ENCODE assay signal across 20 cellular contexts in the genomic region with DNA sequence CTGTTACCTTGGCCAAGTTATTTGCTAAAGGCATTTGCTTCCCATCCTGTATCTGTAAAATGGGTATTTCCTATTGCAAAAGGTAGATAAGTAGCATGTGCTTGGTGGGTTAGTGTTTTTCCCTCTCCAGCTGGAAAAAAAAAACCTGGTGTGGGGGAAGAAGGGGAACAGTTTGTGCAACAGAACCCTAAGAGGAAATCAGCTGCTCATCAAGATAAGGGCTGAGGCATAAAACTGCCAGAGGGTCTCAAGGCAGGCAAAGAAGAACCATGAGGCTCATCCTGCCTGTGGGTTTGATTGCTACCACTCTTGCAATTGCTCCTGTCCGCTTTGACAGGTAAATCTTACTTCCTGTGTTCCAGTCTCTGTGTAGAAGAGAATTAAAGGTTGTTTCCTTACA. TPM values are rescaled to one million over a fixed set of nuclear protein-coding genes. Genes with fewer than 3 reads are reported as not detected.
"Had no signal": no experiment of that assay in that cellular context is flagged by ENCODE, and none has a peak within 500 bp of the region (broad histone marks: within the 10 kb centered on the region; RNA-seq: fewer than 3 reads in every experiment).

A gene with protein sequence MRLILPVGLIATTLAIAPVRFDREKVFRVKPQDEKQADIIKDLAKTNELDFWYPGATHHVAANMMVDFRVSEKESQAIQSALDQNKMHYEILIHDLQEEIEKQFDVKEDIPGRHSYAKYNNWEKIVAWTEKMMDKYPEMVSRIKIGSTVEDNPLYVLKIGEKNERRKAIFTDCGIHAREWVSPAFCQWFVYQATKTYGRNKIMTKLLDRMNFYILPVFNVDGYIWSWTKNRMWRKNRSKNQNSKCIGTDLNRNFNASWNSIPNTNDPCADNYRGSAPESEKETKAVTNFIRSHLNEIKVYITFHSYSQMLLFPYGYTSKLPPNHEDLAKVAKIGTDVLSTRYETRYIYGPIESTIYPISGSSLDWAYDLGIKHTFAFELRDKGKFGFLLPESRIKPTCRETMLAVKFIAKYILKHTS (plus strand): TSS at position 258 of the 400 bp plus-strand sequence. CDS start 12 bp downstream, at position 270.

- H3K27me3 ChIP-seq: gastrocnemius medialis, thyroid gland had no signal

- H3K4me3 ChIP-seq: dorsolateral prefrontal cortex, gastrocnemius medialis, heart left ventricle, thyroid gland had no signal

- ATAC-seq: activated CD4-positive, CD25-positive, alpha-beta regulatory T cell treated with anti-CD3 and anti-CD28 coated beads, Interleukin-2, amount 50 U/mL, for 24 hours; activated naive CD8-positive, alpha-beta T cell treated with anti-CD3 and anti-CD28 coated beads, Interleukin-2, amount 50 U/mL, for 24 hours; gastrocnemius medialis; heart left ventricle; left cardiac atrium; stimulated activated memory B cell treated with anti-CD40 and anti-IgM and Interleukin-4, amounts not matched to agents 10 μg/mL and 1 μg/mL and 100 μg/mL, for 72 hours had no signal

- H3K27ac ChIP-seq: dorsolateral prefrontal cortex, gastrocnemius medialis, heart left ventricle, parathyroid adenoma, thyroid gland had no signal

- H3K4me1 ChIP-seq: heart left ventricle, parathyroid adenoma, thyroid gland had no signal

- DNase-seq: activated naive CD4-positive, alpha-beta T cell treated with anti-CD3 and anti-CD28 coated beads for 36 hours; activated naive CD8-positive, alpha-beta T cell treated with anti-CD3 and anti-CD28 coated beads, Interleukin-2, amount 50 U/mL, for 24 hours; activated T-cell treated with anti-CD3 and anti-CD28 coated beads for 4 hours; aorta; dorsolateral prefrontal cortex; endodermal cell; gastrocnemius medialis; heart left ventricle; left cardiac atrium; midbrain; naive B cell; stimulated activated CD4-positive, alpha-beta T cell treated with anti-CD3 and anti-CD28 coated beads, Interleukin-2, amount 100 ng/mL, for 48 hours; thyroid gland had no signal

- H3K9me3 ChIP-seq: gastrocnemius medialis, heart left ventricle, thyroid gland had no signal

- H3K36me3 ChIP-seq: gastrocnemius medialis, heart left ventricle, thyroid gland had no signal

RNA-seq across cellular contexts. Expression of the gene that starts here (rescaled TPM):
- total RNA-seq: activated naive CD4-positive, alpha-beta T cell treated with anti-CD3 and anti-CD28 coated beads for 36 hours; chondrocyte; endodermal cell; epithelial cell of proximal tubule; lung microvascular endothelial cell; T-helper 2 cell treated with Interferon-gamma antibody and Interleukin-4, amounts not matched to agents 100 ng/mL and 5 ng/mL, for 36 hours had no signal
